ENCODE assay signal across 12 cellular contexts in genomic region chr2:218332920-218333645, GRCh38. TPM values are rescaled to one million over a fixed set of nuclear protein-coding genes. Genes with fewer than 3 reads are reported as not detected.
DNase-seq lines count a peak whose midpoint lies in the region; ATAC-seq and TF ChIP-seq lines count a peak whose summit lies in the region.
"Had no signal": no experiment of that assay in that cellular context is flagged by ENCODE, and none has a peak within 500 bp of the region (broad histone marks: within the 10 kb centered on the region; RNA-seq: fewer than 3 reads in every experiment).

No MANE protein-coding gene starts in this region.

- H3K4me1 ChIP-seq in BLaER1 treated with 17β-estradiol and CSF1 and Interleukin-3, amounts not matched to agents 10 nM and 100 nM = peaks cover 70 to 82% (median 73%) of the 10 kb centered on the region in 10 experiments
- H3K4me1 ChIP-seq in colonic mucosa (no peaks in the 10 kb centered on the region), prostate gland (replicated peaks) (no peaks in the 10 kb centered on the region)
- H3K4me1 ChIP-seq in naive thymus-derived CD4-positive, alpha-beta T cell (ENCODE audit: control insufficient read depth in 2 of 2, insufficient read depth in 2 of 2, low read length in 2 of 2) = no peaks in the 10 kb centered on the region
- H3K4me1 ChIP-seq in effector memory CD4-positive, alpha-beta T cell (ENCODE audit: control insufficient read depth, insufficient read depth, low read length, poor library complexity, severe bottlenecking) = no peaks in the 10 kb centered on the region
- H3K4me1 ChIP-seq: uterus had no signal

- DNase-seq in NAMALWA (ENCODE audit: low spot score) (peak; percentile 71), colonic mucosa (peak; percentile 19), prostate gland (ENCODE audit: low spot score) (no peak)
- DNase-seq in naive thymus-derived CD4-positive, alpha-beta T cell = no peak
- DNase-seq in effector memory CD4-positive, alpha-beta T cell = no peak
- DNase-seq: uterus had no signal

- H3K9ac ChIP-seq in BLaER1 treated with 17β-estradiol and CSF1 and Interleukin-3, amounts not matched to agents 10 nM and 100 nM = peak overlapping the region; percentile 41 to 85 (median 73)
- peak overlapping the region in 1 of 2 donors; percentile 24 for H3K9ac ChIP-seq in colonic mucosa (ENCODE audit: low read depth in 2 of 2, low read length in 2 of 2)

- TF ChIP-seq POLR2A in prostate gland (IDR thresholded peaks at IDR 0.05) = no peak

- peak; percentile 70 for ATAC-seq in naive thymus-derived CD4-positive, alpha-beta T cell
- no peak for ATAC-seq in GM21381 (IDR thresholded peaks at IDR 0.05; ENCODE audit: unreplicated experiment)
- no peak for ATAC-seq in GM18517 (IDR thresholded peaks at IDR 0.05; ENCODE audit: unreplicated experiment)

- POLR2A ChIA-PET in naive thymus-derived CD4-positive, alpha-beta T cell (lab: Charles Lee) = interaction anchor here (0.6 to 1.3 kb wide), 3 partner anchors 16 to 23 kb away, joined by 3 to 4 read pairs (median 3); partner anchors contain the start of gene CATIP

- CTCF ChIA-PET in naive thymus-derived CD4-positive, alpha-beta T cell (lab: Charles Lee) = interaction anchor here (0.6 to 1.4 kb wide), 2 partner anchors 10 to 23 kb away, joined by 4 to 6 read pairs; partner anchors contain the start of gene CATIP

- peak overlapping the region in 2 of 9 donors; percentile 43 to 78 for H3K27ac Mint-ChIP-seq in naive thymus-derived CD4-positive, alpha-beta T cell

- no peaks in the 10 kb centered on the region for H3K9me3 Mint-ChIP-seq in naive thymus-derived CD4-positive, alpha-beta T cell

- H3K4me1 Mint-ChIP-seq in naive thymus-derived CD4-positive, alpha-beta T cell = peaks cover 1 to 20% (median 7%) of the 10 kb centered on the region in 7 donors

- peak overlapping the region in 7 of 10 experiments; percentile 12 to 64 (median 45); a peak in 13 of 20 replicates for H3K4me3 ChIP-seq in BLaER1 treated with 17β-estradiol and CSF1 and Interleukin-3, amounts not matched to agents 10 nM and 100 nM
- H3K4me3 ChIP-seq in colonic mucosa = no peak overlapping the region
- H3K4me3 ChIP-seq in naive thymus-derived CD4-positive, alpha-beta T cell (ENCODE audit: low read length) = no peak overlapping the region
- no peak overlapping the region for H3K4me3 ChIP-seq in prostate gland
- no peak overlapping the region for H3K4me3 ChIP-seq in effector memory CD4-positive, alpha-beta T cell (ENCODE audit: insufficient read depth, low read depth, low read length, poor library complexity, severe bottlenecking)
- H3K4me3 ChIP-seq: uterus had no signal

- no peak for TF ChIP-seq CTCF in colonic mucosa (IDR thresholded peaks at IDR 0.05)
- no peak for TF ChIP-seq CTCF in prostate gland (IDR thresholded peaks at IDR 0.05)

- no peak overlapping the region for H3K4me3 Mint-ChIP-seq in naive thymus-derived CD4-positive, alpha-beta T cell

- peak overlapping the region; percentile 64 to 98 (median 93) for H3K4me2 ChIP-seq in BLaER1 treated with 17β-estradiol and CSF1 and Interleukin-3, amounts not matched to agents 10 nM and 100 nM

- no peaks in the 10 kb centered on the region for H3K27me3 Mint-ChIP-seq in naive thymus-derived CD4-positive, alpha-beta T cell

- H3K36me3 ChIP-seq in BLaER1 treated with 17β-estradiol and CSF1 and Interleukin-3, amounts not matched to agents 10 nM and 100 nM = peaks cover 0 to 50% (median 0%) of the 10 kb centered on the region in 11 experiments; a peak in 6 of 22 replicates
- H3K36me3 ChIP-seq in colonic mucosa (no peaks in the 10 kb centered on the region), prostate gland (no peaks in the 10 kb centered on the region)
- H3K36me3 ChIP-seq in naive thymus-derived CD4-positive, alpha-beta T cell (ENCODE audit: control insufficient read depth in 2 of 3, insufficient read depth in 3 of 3, low read length in 3 of 3) = no peaks in the 10 kb centered on the region
- H3K36me3 ChIP-seq in effector memory CD4-positive, alpha-beta T cell (ENCODE audit: control insufficient read depth, insufficient read depth, low read length) = no peaks in the 10 kb centered on the region
- H3K36me3 ChIP-seq: uterus had no signal

- H3K9me3 ChIP-seq in BLaER1 treated with 17β-estradiol and CSF1 and Interleukin-3, amounts not matched to agents 10 nM and 100 nM (replicated peaks in 1 of 11) = 0 out of 22 replicates have a peak, but pooled peaks cover 0 to 5% (median 0%) of the 10 kb centered on the region in 11 experiments
- H3K9me3 ChIP-seq in colonic mucosa = no peaks in the 10 kb centered on the region
- H3K9me3 ChIP-seq in naive thymus-derived CD4-positive, alpha-beta T cell (ENCODE audit: control insufficient read depth in 2 of 3, low read length in 3 of 3) = no peaks in the 10 kb centered on the region
- H3K9me3 ChIP-seq in prostate gland = no peaks in the 10 kb centered on the region
- no peaks in the 10 kb centered on the region for H3K9me3 ChIP-seq in effector memory CD4-positive, alpha-beta T cell (ENCODE audit: control insufficient read depth, low read length)
- H3K9me3 ChIP-seq: uterus had no signal

- intact Hi-C loops in colonic mucosa (cut with DNase I) = no loop called here
- intact Hi-C loops in naive thymus-derived CD4-positive, alpha-beta T cell (cut with micrococcal nuclease) = no loop called here
- intact Hi-C loops in prostate gland (cut with DNase I) = no loop called here

- H3K36me3 Mint-ChIP-seq in naive thymus-derived CD4-positive, alpha-beta T cell = no peaks in the 10 kb centered on the region

- H3K27ac ChIP-seq in BLaER1 treated with 17β-estradiol and CSF1 and Interleukin-3, amounts not matched to agents 10 nM and 100 nM = peak overlapping the region; percentile 60 to 94 (median 83)
- H3K27ac ChIP-seq in colonic mucosa (peak overlapping the region; percentile 36), prostate gland (peak overlapping the region in 1 of 2 donors; percentile 35)
- no peak overlapping the region for H3K27ac ChIP-seq in naive thymus-derived CD4-positive, alpha-beta T cell (ENCODE audit: low read depth, low read length)
- H3K27ac ChIP-seq in effector memory CD4-positive, alpha-beta T cell (ENCODE audit: insufficient read depth, low read length, poor library complexity, severe bottlenecking) = no peak overlapping the region
- H3K27ac ChIP-seq: C4-2B, uterus had no signal

- H3K27me3 ChIP-seq in BLaER1 treated with 17β-estradiol and CSF1 and Interleukin-3, amounts not matched to agents 10 nM and 100 nM = no peaks in the 10 kb centered on the region
- H3K27me3 ChIP-seq in colonic mucosa = no peaks in the 10 kb centered on the region
- no peaks in the 10 kb centered on the region for H3K27me3 ChIP-seq in naive thymus-derived CD4-positive, alpha-beta T cell (ENCODE audit: control insufficient read depth in 2 of 2, insufficient read depth in 2 of 2, low read length in 2 of 2)
- H3K27me3 ChIP-seq in prostate gland (replicated peaks; ENCODE audit: insufficient read depth) = no peaks in the 10 kb centered on the region
- H3K27me3 ChIP-seq in effector memory CD4-positive, alpha-beta T cell (replicated peaks; ENCODE audit: control insufficient read depth, insufficient read depth, low read length, poor library complexity, severe bottlenecking) = no peaks in the 10 kb centered on the region
- H3K27me3 ChIP-seq: uterus had no signal

- 71% methylated on average over 16 of the region's 16 CpGs for WGBS in prostate gland

- H4K20me1 ChIP-seq in BLaER1 treated with 17β-estradiol and CSF1 and Interleukin-3, amounts not matched to agents 10 nM and 100 nM = no peaks in the 10 kb centered on the region

RNA-seq across cellular contexts. Expression of gene CATIP, which starts 23.6 kb away (rescaled TPM):
- not detected for total RNA-seq in colonic mucosa
- under 1 TPM in 1 of 5 experiments, not detected in 4; 0.49 TPM for total RNA-seq in naive thymus-derived CD4-positive, alpha-beta T cell
- polyA plus RNA-seq in naive thymus-derived CD4-positive, alpha-beta T cell = not detected
- total RNA-seq in prostate gland = 1 to 10 TPM in 1 of 2 donors, not detected in 1; 2.0 TPM
- total RNA-seq: kidney epithelial cell, RPMI7951 had no signal

RNA-seq across cellular contexts. Expression of gene TMBIM1, which starts 40.8 kb away (rescaled TPM):
- total RNA-seq in colonic mucosa (100 to 1,000 TPM; 273 to 375 TPM), prostate gland (100 to 1,000 TPM; 139 to 193 TPM)
- 100 to 1,000 TPM in 2 of 5 experiments, 10 to 100 TPM in 3; 51.7 to 112 (median 83.8) TPM for total RNA-seq in naive thymus-derived CD4-positive, alpha-beta T cell
- polyA plus RNA-seq in naive thymus-derived CD4-positive, alpha-beta T cell = 100 to 1,000 TPM in 1 of 2 donors, 10 to 100 TPM in 1; 92.4 to 115 TPM

RNA-seq across cellular contexts. Expression of gene SLC11A1, which starts 49.0 kb away (rescaled TPM):
- total RNA-seq in colonic mucosa = 1 to 10 TPM; 1.1 to 1.8 TPM
- total RNA-seq in naive thymus-derived CD4-positive, alpha-beta T cell = 100 to 1,000 TPM in 1 of 5 experiments, 10 to 100 TPM in 1, 1 to 10 TPM in 2, under 1 TPM in 1; 0.27 to 399 (median 1.9) TPM
- under 1 TPM; 0.49 to 0.97 TPM for polyA plus RNA-seq in naive thymus-derived CD4-positive, alpha-beta T cell
- 10 to 100 TPM; 10.8 to 11.4 TPM for total RNA-seq in prostate gland

Comparison
In these comparisons a context has a peak if more than half of its experiments do, and no peak if none do; other contexts are left out.
1. H3K27ac ChIP-seq: peak in BLaER1 treated with 17β-estradiol and CSF1 and Interleukin-3, amounts not matched to agents 10 nM and 100 nM (11 of 11) and colonic mucosa (single experiment); none in naive thymus-derived CD4-positive, alpha-beta T cell (single experiment) and effector memory CD4-positive, alpha-beta T cell (single experiment).
2. H3K4me3 ChIP-seq: peak in BLaER1 treated with 17β-estradiol and CSF1 and Interleukin-3, amounts not matched to agents 10 nM and 100 nM (7 of 10); none in colonic mucosa (single experiment), naive thymus-derived CD4-positive, alpha-beta T cell (single experiment), prostate gland (0 of 2) and effector memory CD4-positive, alpha-beta T cell (single experiment).
3. DNase-seq: peak in NAMALWA (single experiment) and colonic mucosa (single experiment); none in naive thymus-derived CD4-positive, alpha-beta T cell (0 of 9), prostate gland (single experiment) and effector memory CD4-positive, alpha-beta T cell (0 of 3).